Comparison of ENCODE assay signal across 8 cellular contexts in genomic region chr20:3071610-3072529, GRCh38. TPM values are rescaled to one million over a fixed set of nuclear protein-coding genes. Genes with fewer than 3 reads are reported as not detected.
A peak's percentile ranks its signal among the peaks of the same experiment; 100 is the strongest.
DNase-seq lines count a peak whose midpoint lies in the region; TF ChIP-seq lines count a peak whose summit lies in the region.

Gene OXT, plus strand, starts transcription at chr20:3071620. Its CDS starts 36 bp downstream, at chr20:3071656.

- H3K36me3 ChIP-seq in rectal smooth muscle tissue (ENCODE audit: control insufficient read depth, insufficient read depth, low read length) (no peaks in the 10 kb centered on the region), vagina (no peaks in the 10 kb centered on the region)

- H3K4me1 ChIP-seq in rectal smooth muscle tissue (ENCODE audit: control insufficient read depth, insufficient read depth, low read length) (no peaks in the 10 kb centered on the region), vagina (peaks cover 44% of the 10 kb centered on the region)

- H3K27me3 ChIP-seq in rectal smooth muscle tissue (ENCODE audit: control insufficient read depth, insufficient read depth, low read length) = peaks cover 14% of the 10 kb centered on the region
- H3K27me3 ChIP-seq in vagina = no peaks in the 10 kb centered on the region

- intact Hi-C loops in vagina (cut with DNase I) = no loop called here

- no peaks in the 10 kb centered on the region for H3K9me3 ChIP-seq in vagina

- H3K4me3 ChIP-seq in fibroblast of pulmonary artery (replicated peaks; ENCODE audit: low read depth, low read length) (peak within 1 kb of the TSS; percentile 17), rectal smooth muscle tissue (ENCODE audit: low read length) (peak within 1 kb of the TSS; percentile 49), vagina (peak within 1 kb of the TSS; percentile 50 to 60)

- no peak within 1 kb of the TSS for H3K9ac ChIP-seq in rectal smooth muscle tissue (ENCODE audit: low read length)

- H3K27ac ChIP-seq in rectal smooth muscle tissue (ENCODE audit: low read depth, low read length) (no peak within 1 kb of the TSS), vagina (peak within 1 kb of the TSS; percentile 71)

- TF ChIP-seq CTCF in fibroblast of pulmonary artery (IDR thresholded peaks at IDR 0.05; ENCODE audit: low read length, missing control alignments) (no peak), vagina (IDR thresholded peaks at IDR 0.05) (no peak)

- TF ChIP-seq POLR2A in vagina (IDR thresholded peaks at IDR 0.05) = peak in 1 of 2 donors; percentile 8

- DNase-seq in GF-D8 (lab: John Stamatoyannopoulos, UW) (peak; percentile 27), fibroblast of pulmonary artery (ENCODE audit: low read depth) (no peak), vagina (ENCODE audit: extremely low spot score in 2 of 2) (no peak), NCI-H524 treated with DMSO at 0.1 percent for 48 hours (lab: John Stamatoyannopoulos, UW) (no peak), hepatic stellate cell (ENCODE audit: low spot score) (no peak), epidermal melanocyte (ENCODE audit: insufficient read length, low spot score) (no peak)
- DNase-seq in activated CD8-positive, alpha-beta memory T cell treated with anti-CD3 and anti-CD28 coated beads, Interleukin-2, amount 50 U/mL, for 4 hours = peak; percentile 76

RNA-seq across cellular contexts. Expression of gene OXT, which starts in this region (rescaled TPM):
- total RNA-seq in vagina = not detected

Comparison
In these comparisons a context has a peak if more than half of its experiments do, and no peak if none do; other contexts are left out.
1. DNase-seq: peak in GF-D8 (single experiment) and activated CD8-positive, alpha-beta memory T cell treated with anti-CD3 and anti-CD28 coated beads, Interleukin-2, amount 50 U/mL, for 4 hours (single experiment); none in fibroblast of pulmonary artery (single experiment), vagina (0 of 2), NCI-H524 treated with DMSO at 0.1 percent for 48 hours (single experiment), hepatic stellate cell (single experiment) and epidermal melanocyte (single experiment).
2. Peak in every context shown above with its lines, with median percentiles within 50 percentile points of each other: H3K4me3 ChIP-seq.